Comparison of ENCODE assay signal across 1 cellular context in genomic region chr6:104859225-104860146, GRCh38.
TF ChIP-seq lines count a peak whose summit lies in the region.

A gene with protein sequence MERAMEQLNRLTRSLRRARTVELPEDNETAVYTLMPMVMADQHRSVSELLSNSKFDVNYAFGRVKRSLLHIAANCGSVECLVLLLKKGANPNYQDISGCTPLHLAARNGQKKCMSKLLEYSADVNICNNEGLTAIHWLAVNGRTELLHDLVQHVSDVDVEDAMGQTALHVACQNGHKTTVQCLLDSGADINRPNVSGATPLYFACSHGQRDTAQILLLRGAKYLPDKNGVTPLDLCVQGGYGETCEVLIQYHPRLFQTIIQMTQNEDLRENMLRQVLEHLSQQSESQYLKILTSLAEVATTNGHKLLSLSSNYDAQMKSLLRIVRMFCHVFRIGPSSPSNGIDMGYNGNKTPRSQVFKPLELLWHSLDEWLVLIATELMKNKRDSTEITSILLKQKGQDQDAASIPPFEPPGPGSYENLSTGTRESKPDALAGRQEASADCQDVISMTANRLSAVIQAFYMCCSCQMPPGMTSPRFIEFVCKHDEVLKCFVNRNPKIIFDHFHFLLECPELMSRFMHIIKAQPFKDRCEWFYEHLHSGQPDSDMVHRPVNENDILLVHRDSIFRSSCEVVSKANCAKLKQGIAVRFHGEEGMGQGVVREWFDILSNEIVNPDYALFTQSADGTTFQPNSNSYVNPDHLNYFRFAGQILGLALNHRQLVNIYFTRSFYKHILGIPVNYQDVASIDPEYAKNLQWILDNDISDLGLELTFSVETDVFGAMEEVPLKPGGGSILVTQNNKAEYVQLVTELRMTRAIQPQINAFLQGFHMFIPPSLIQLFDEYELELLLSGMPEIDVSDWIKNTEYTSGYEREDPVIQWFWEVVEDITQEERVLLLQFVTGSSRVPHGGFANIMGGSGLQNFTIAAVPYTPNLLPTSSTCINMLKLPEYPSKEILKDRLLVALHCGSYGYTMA (minus strand): TSS chr6:104859919. CDS start chr6:104859642, 277 bp downstream.

TF ChIP-seq in HepG2, 621 proteins besides CTCF, POLR2A, EP300 and RAD21 (continued from another document and continues in another):
- TF ChIP-seq ZNF709 (CRISPR knock-in tag; IDR thresholded peaks at IDR 0.05) = no peak; the same call in 1 of the 2 replicates
- TF ChIP-seq SMC3 (IDR thresholded peaks at IDR 0.05; ENCODE audit: low read length) = no peak
- peak; percentile 57; the same call in 1 of the 2 replicates for TF ChIP-seq ZNF414 (CRISPR knock-in tag; IDR thresholded peaks at IDR 0.05)
- no peak for TF ChIP-seq HOMEZ (CRISPR knock-in tag; IDR thresholded peaks at IDR 0.05; ENCODE audit: low read depth)
- peak; percentile 77; the same call in 1 of the 2 replicates for TF ChIP-seq BCL3 (CRISPR knock-in tag; IDR thresholded peaks at IDR 0.05)
- peak; percentile 47 for TF ChIP-seq TEAD3 (CRISPR knock-in tag; optimal IDR thresholded peaks at IDR 0.05; ENCODE audit: borderline replicate concordance)
- TF ChIP-seq ZNF672 (CRISPR knock-in tag; IDR thresholded peaks at IDR 0.05) = no peak
- peak; percentile 46; the same call in 1 of the 2 replicates for TF ChIP-seq DZIP1 (CRISPR knock-in tag; IDR thresholded peaks at IDR 0.05)
- no peak for TF ChIP-seq ZNF101 (CRISPR knock-in tag; IDR thresholded peaks at IDR 0.05; ENCODE audit: borderline replicate concordance, low read depth)
- TF ChIP-seq ZNF7 (CRISPR knock-in tag; IDR thresholded peaks at IDR 0.05) = no peak
- TF ChIP-seq YEATS2 (CRISPR knock-in tag; IDR thresholded peaks at IDR 0.05; ENCODE audit: borderline replicate concordance) = peak; percentile 55; the same call in 1 of the 2 replicates
- no peak for TF ChIP-seq ARNTL (CRISPR knock-in tag; IDR thresholded peaks at IDR 0.05)
- peak; percentile 72; the same call in 1 of the 2 replicates for TF ChIP-seq ZNF264 (CRISPR knock-in tag; IDR thresholded peaks at IDR 0.05)
- TF ChIP-seq DNMT1 (CRISPR knock-in tag; IDR thresholded peaks at IDR 0.05) = peak; percentile 69; the same call in 1 of the 2 replicates
- TF ChIP-seq ZNF761 (CRISPR knock-in tag; conservative IDR thresholded peaks at IDR 0.05) = no peak
- peak; percentile 88; the same call in 1 of the 2 replicates for TF ChIP-seq ZNF333 (CRISPR knock-in tag; IDR thresholded peaks at IDR 0.05; ENCODE audit: borderline replicate concordance)
- TF ChIP-seq, protein P1, sequence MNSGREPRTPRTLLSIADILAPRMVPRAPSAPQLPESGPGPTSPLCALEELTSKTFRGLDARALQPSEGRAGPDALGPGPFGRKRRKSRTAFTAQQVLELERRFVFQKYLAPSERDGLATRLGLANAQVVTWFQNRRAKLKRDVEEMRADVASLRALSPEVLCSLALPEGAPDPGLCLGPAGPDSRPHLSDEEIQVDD (CRISPR knock-in tag; IDR thresholded peaks at IDR 0.05; ENCODE audit: borderline replicate concordance) = peak; percentile 29; the same call in 1 of the 2 replicates
- TF ChIP-seq ZBTB20 (CRISPR knock-in tag; IDR thresholded peaks at IDR 0.05; ENCODE audit: borderline replicate concordance, low read depth) = peak; percentile 81
- peak; percentile 75; the same call in 1 of the 2 replicates for TF ChIP-seq ZBTB25 (CRISPR knock-in tag; IDR thresholded peaks at IDR 0.05)
- no peak for TF ChIP-seq SIX1 (CRISPR knock-in tag; IDR thresholded peaks at IDR 0.05; ENCODE audit: borderline replicate concordance)
- TF ChIP-seq, protein P2, sequence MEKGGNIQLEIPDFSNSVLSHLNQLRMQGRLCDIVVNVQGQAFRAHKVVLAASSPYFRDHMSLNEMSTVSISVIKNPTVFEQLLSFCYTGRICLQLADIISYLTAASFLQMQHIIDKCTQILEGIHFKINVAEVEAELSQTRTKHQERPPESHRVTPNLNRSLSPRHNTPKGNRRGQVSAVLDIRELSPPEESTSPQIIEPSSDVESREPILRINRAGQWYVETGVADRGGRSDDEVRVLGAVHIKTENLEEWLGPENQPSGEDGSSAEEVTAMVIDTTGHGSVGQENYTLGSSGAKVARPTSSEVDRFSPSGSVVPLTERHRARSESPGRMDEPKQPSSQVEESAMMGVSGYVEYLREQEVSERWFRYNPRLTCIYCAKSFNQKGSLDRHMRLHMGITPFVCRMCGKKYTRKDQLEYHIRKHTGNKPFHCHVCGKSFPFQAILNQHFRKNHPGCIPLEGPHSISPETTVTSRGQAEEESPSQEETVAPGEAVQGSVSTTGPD (CRISPR knock-in tag; IDR thresholded peaks at IDR 0.05) = no peak
- peak; percentile 69 for TF ChIP-seq ELF1 (CRISPR knock-in tag; IDR thresholded peaks at IDR 0.05)
- no peak for TF ChIP-seq ZSCAN5A (CRISPR knock-in tag; IDR thresholded peaks at IDR 0.05; ENCODE audit: borderline replicate concordance)
- TF ChIP-seq, protein P3, sequence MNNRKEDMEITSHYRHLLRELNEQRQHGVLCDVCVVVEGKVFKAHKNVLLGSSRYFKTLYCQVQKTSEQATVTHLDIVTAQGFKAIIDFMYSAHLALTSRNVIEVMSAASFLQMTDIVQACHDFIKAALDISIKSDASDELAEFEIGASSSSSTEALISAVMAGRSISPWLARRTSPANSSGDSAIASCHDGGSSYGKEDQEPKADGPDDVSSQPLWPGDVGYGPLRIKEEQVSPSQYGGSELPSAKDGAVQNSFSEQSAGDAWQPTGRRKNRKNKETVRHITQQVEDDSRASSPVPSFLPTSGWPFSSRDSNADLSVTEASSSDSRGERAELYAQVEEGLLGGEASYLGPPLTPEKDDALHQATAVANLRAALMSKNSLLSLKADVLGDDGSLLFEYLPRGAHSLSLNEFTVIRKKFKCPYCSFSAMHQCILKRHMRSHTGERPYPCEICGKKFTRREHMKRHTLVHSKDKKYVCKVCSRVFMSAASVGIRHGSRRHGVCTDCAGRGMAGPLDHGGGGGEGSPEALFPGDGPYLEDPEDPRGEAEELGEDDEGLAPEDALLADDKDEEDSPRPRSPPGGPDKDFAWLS (CRISPR knock-in tag; IDR thresholded peaks at IDR 0.05; ENCODE audit: borderline replicate concordance) = no peak
- no peak for TF ChIP-seq AGO1 (IDR thresholded peaks at IDR 0.05; ENCODE audit: low read depth, low read length, poor library complexity, severe bottlenecking)
- peak; percentile 93 for TF ChIP-seq HNRNPLL (IDR thresholded peaks at IDR 0.05; ENCODE audit: low read depth, low read length, poor library complexity, severe bottlenecking)
- TF ChIP-seq ZNF503 (CRISPR knock-in tag; IDR thresholded peaks at IDR 0.05) = peak; percentile 81
- TF ChIP-seq ZNF772 (CRISPR knock-in tag; IDR thresholded peaks at IDR 0.05) = no peak
- TF ChIP-seq TFDP2 (CRISPR knock-in tag; IDR thresholded peaks at IDR 0.05) = peak; percentile 93
- TF ChIP-seq, protein P4, sequence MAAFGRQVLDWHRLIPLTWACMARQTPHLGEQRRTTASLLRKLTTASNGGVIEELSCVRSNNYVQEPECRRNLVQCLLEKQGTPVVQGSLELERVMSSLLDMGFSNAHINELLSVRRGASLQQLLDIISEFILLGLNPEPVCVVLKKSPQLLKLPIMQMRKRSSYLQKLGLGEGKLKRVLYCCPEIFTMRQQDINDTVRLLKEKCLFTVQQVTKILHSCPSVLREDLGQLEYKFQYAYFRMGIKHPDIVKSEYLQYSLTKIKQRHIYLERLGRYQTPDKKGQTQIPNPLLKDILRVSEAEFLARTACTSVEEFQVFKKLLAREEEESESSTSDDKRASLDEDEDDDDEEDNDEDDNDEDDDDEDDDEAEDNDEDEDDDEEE (CRISPR knock-in tag; IDR thresholded peaks at IDR 0.05) = no peak
- TF ChIP-seq HOXD1 (CRISPR knock-in tag; IDR thresholded peaks at IDR 0.05) = 0 out of 2 replicates have a peak, but pooled peaks have one; percentile 38
